ENCODE assay signal across 20 cellular contexts in the genomic region with DNA sequence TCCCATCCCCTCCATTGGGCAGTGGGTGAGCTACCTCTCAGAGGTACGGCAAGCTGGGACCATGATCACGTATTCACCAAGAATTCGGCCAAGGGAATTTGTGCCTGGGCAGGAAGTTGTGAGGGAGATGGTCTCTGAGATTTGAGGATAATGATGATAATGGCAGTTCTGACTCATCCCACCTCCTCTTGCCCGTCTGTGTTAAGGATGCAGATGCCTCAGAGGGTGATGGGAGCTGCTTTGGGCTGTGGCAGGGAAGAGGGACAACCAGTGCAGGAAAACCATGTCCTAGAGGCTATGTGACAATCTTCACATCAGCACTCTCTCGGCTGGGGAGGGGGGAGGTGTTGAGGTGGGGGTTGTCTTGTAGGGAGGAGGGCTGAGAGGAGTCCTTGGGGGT. TPM values are rescaled to one million over a fixed set of nuclear protein-coding genes. Genes with fewer than 3 reads are reported as not detected.
"Had no signal": no experiment of that assay in that cellular context is flagged by ENCODE, and none has a peak within 500 bp of the region (broad histone marks: within the 10 kb centered on the region; RNA-seq: fewer than 3 reads in every experiment).

No MANE protein-coding gene starts in this region.

- H3K4me1 Mint-ChIP-seq: nephron had no signal

- H3K27ac Mint-ChIP-seq: activated naive CD8-positive, alpha-beta T cell treated with anti-CD3 and anti-CD28 coated beads for 36 hours; nephron; type B pancreatic cell had no signal

- H3K9me3 Mint-ChIP-seq: type B pancreatic cell had no signal

- H3K4me3 Mint-ChIP-seq: activated naive CD8-positive, alpha-beta T cell treated with anti-CD3 and anti-CD28 coated beads for 36 hours; nephron; type B pancreatic cell had no signal

- H3K27ac ChIP-seq: esophagus muscularis mucosa, prostate gland, right lobe of liver, suprapubic skin had no signal

- H3K4me1 ChIP-seq: esophagus muscularis mucosa, prostate gland, right lobe of liver, suprapubic skin had no signal

- H3K9me3 ChIP-seq: mucosa of descending colon, prostate gland, right lobe of liver, suprapubic skin had no signal

- ATAC-seq: activated CD4-positive, CD25-positive, alpha-beta regulatory T cell treated with anti-CD3 and anti-CD28 coated beads, Interleukin-2, amount 50 U/mL, for 24 hours; left colon; mucosa of descending colon; right lobe of liver had no signal

- H3K36me3 ChIP-seq: esophagus muscularis mucosa, prostate gland, right lobe of liver, suprapubic skin had no signal

- H3K27me3 ChIP-seq: right lobe of liver had no signal

- H3K36me3 Mint-ChIP-seq: activated naive CD8-positive, alpha-beta T cell treated with anti-CD3 and anti-CD28 coated beads for 36 hours; type B pancreatic cell had no signal

- DNase-seq: activated CD4-positive, alpha-beta T cell treated with anti-CD3 and anti-CD28 coated beads, Interleukin-2, amount 50 U/mL, for 4 hours; activated gamma-delta T cell; activated naive CD8-positive, alpha-beta T cell treated with anti-CD3 and anti-CD28 coated beads for 36 hours; activated T-cell treated with anti-CD3 and anti-CD28 coated beads, Interleukin-2, amount 50 U/mL, for 48 hours; foreskin fibroblast; glutamatergic neuron; left colon; mucosa of descending colon; occipital lobe; right lobe of liver; stimulated activated CD4-positive, alpha-beta T cell treated with anti-CD3 and anti-CD28 coated beads, Interleukin-2, amount 100 ng/mL, for 24 hours; stimulated activated naive CD4-positive, alpha-beta T cell; T-helper 2 cell had no signal

- H3K4me3 ChIP-seq: esophagus muscularis mucosa, lung, mucosa of descending colon, prostate gland, right lobe of liver, suprapubic skin had no signal

RNA-seq across cellular contexts. Expression of gene TGM6, which starts 4.3 kb away (rescaled TPM):
- total RNA-seq: activated naive CD8-positive, alpha-beta T cell treated with anti-CD3 and anti-CD28 coated beads for 36 hours; esophagus muscularis mucosa; left colon; lung; mucosa of descending colon; occipital lobe; prostate gland; right lobe of liver had no signal
- polyA plus RNA-seq: lung had no signal
